ENCODE assay signal across 12 cellular contexts in the genomic region with DNA sequence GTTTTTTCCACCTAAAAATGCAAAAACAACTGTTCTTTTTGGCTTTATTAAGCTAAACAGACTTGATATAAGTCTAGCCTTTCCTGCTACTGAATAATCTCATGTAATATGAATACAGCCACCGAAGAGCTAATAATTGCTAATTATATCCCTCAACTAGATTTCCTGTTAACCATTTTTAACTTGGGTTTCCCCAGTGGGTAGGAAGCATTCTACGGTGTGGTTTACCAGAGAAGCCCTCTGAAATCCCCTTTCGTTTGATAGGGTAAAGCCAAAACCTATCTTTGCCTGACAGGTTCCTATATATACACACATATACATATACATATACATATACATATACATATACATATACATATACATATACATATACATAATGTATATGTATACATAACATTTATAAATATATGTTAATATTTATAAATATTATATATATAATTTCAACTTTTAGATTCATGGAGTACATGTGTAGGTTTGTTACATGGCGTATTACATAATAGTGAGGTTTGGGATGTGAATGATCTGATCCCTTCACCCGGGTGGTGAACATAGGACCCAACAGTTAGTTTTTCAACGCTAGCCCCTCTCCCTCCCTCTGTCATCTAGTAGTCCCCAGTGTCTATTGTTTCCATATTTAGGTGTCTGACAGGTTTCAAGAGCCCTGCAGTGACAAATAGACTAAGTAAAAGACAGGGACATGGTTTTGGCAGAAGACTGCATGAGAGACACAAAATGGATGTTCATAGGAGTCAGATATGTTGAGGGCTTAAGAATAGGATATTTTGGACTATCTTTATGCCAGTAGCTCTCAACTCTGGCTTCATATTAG.
DNase-seq lines count a peak whose midpoint lies in the region; ATAC-seq, FAIRE-seq and TF ChIP-seq lines count a peak whose summit lies in the region.
"Had no signal": no experiment of that assay in that cellular context is flagged by ENCODE, and none has a peak within 500 bp of the region (broad histone marks: within the 10 kb centered on the region; RNA-seq: fewer than 3 reads in every experiment).

No MANE protein-coding gene starts in this region.

- no peak overlapping the region for H3K4me3 Mint-ChIP-seq in astrocyte (ENCODE audit: unreplicated experiment)
- H3K4me3 Mint-ChIP-seq: activated CD4-positive, alpha-beta memory T cell treated with anti-CD3 and anti-CD28 coated beads for 36 hours; CD14-positive monocyte; type B pancreatic cell had no signal

- H3K27ac Mint-ChIP-seq in astrocyte (ENCODE audit: unreplicated experiment): no peak overlapping the region
- H3K27ac Mint-ChIP-seq: activated CD4-positive, alpha-beta memory T cell treated with anti-CD3 and anti-CD28 coated beads for 36 hours; CD14-positive monocyte; type B pancreatic cell had no signal

- no peaks in the 10 kb centered on the region for H3K36me3 Mint-ChIP-seq in astrocyte (ENCODE audit: low read depth, unreplicated experiment)
- H3K36me3 Mint-ChIP-seq: activated CD4-positive, alpha-beta memory T cell treated with anti-CD3 and anti-CD28 coated beads for 36 hours; CD14-positive monocyte; type B pancreatic cell had no signal

- DNase-seq in GM12892 (ENCODE audit: insufficient read length) (no peak), astrocyte (ENCODE audit: low read depth) (no peak), mucosa of gallbladder (ENCODE audit: low spot score) (no peak), NCI-H2081 (lab: John Stamatoyannopoulos, UW) (no peak), Right ventricle myocardium inferior (ENCODE audit: missing footprints) (no peak)
- DNase-seq in central memory CD4-positive, alpha-beta T cell: no peak
- DNase-seq: activated CD4-positive, alpha-beta memory T cell treated with anti-CD3 and anti-CD28 coated beads for 36 hours; SJCRH30 had no signal

- H3K9ac ChIP-seq in astrocyte (ENCODE audit: low read length): no peak overlapping the region

- H3K9me3 Mint-ChIP-seq in astrocyte (ENCODE audit: unreplicated experiment): peaks cover 2% of the 10 kb centered on the region
- H3K9me3 Mint-ChIP-seq: activated CD4-positive, alpha-beta memory T cell treated with anti-CD3 and anti-CD28 coated beads for 36 hours had no signal

- no peaks in the 10 kb centered on the region for H3K27me3 ChIP-seq in astrocyte (ENCODE audit: insufficient read depth, low read length)
- H3K27me3 ChIP-seq: SJCRH30 had no signal

- H3K4me1 ChIP-seq in astrocyte (ENCODE audit: insufficient read depth, low read length): no peaks in the 10 kb centered on the region

- no peak overlapping the region for H3K4me3 ChIP-seq in astrocyte (ENCODE audit: insufficient read depth, low read depth, low read length)
- H3K4me3 ChIP-seq: SJCRH30 had no signal

- H2AFZ ChIP-seq in astrocyte (ENCODE audit: low read depth, low read length): no peak overlapping the region

- H3K27me3 Mint-ChIP-seq in astrocyte (ENCODE audit: low read depth, unreplicated experiment): no peaks in the 10 kb centered on the region
- H3K27me3 Mint-ChIP-seq: activated CD4-positive, alpha-beta memory T cell treated with anti-CD3 and anti-CD28 coated beads for 36 hours; type B pancreatic cell had no signal

- TF ChIP-seq CTCF in astrocyte (IDR thresholded peaks at IDR 0.05; ENCODE audit: insufficient read depth, low read depth, low read length): no peak

- no peaks in the 10 kb centered on the region for H4K20me1 ChIP-seq in astrocyte (ENCODE audit: insufficient read depth, low read length)

- TF ChIP-seq POLR2A in GM12892 (IDR thresholded peaks at IDR 0.05; ENCODE audit: low read depth, low read length): no peak

- ATAC-seq in GM21360 (IDR thresholded peaks at IDR 0.05; ENCODE audit: unreplicated experiment) (peak; percentile 45), HG03135 (IDR thresholded peaks at IDR 0.05; ENCODE audit: unreplicated experiment) (peak; percentile 53), Right ventricle myocardium inferior (no peak)

- no peaks in the 10 kb centered on the region for H3K79me2 ChIP-seq in astrocyte (ENCODE audit: insufficient read depth, low read length)

- H3K9me3 ChIP-seq in astrocyte (ENCODE audit: insufficient read depth, low read depth, low read length): no peaks in the 10 kb centered on the region

- peaks cover 16% of the 10 kb centered on the region for H3K4me1 Mint-ChIP-seq in astrocyte (ENCODE audit: low read depth, unreplicated experiment)

- H3K27ac ChIP-seq in astrocyte (ENCODE audit: low read depth, low read length): no peak overlapping the region
- H3K27ac ChIP-seq: SJCRH30 had no signal

- intact Hi-C loops in Right ventricle myocardium inferior (cut with DNase I): no loop called here

- H3K4me2 ChIP-seq in astrocyte (ENCODE audit: low read length): no peak overlapping the region

- no peaks in the 10 kb centered on the region for H3K36me3 ChIP-seq in astrocyte (ENCODE audit: insufficient read depth, low read length)
- H3K36me3 ChIP-seq: SJCRH30 had no signal

- FAIRE-seq in GM12892 (lab: Jason Lieb, UNC) (peak; percentile 71), astrocyte (lab: Jason Lieb, UNC) (peak; percentile 73)
